Comparison of ENCODE assay signal across 21 cellular contexts in genomic region chr13:90201198-90201597, GRCh38.
DNase-seq lines count a peak whose midpoint lies in the region; ATAC-seq and TF ChIP-seq lines count a peak whose summit lies in the region.
"Had no signal": no experiment of that assay in that cellular context is flagged by ENCODE, and none has a peak within 500 bp of the region (broad histone marks: within the 10 kb centered on the region; RNA-seq: fewer than 3 reads in every experiment).

No MANE protein-coding gene starts in this region.

- CTCF ChIA-PET in PC-3 (lab: Charles Lee): no interaction called here
- CTCF ChIA-PET in HEK293T (lab: Yijun Ruan, JAX): no interaction called here

- WGBS in mesodermal cell (ENCODE audit: insufficient coverage in 2 of 2), 2 experiments: 60 to 83% methylated on average over 1 of the region's 1 CpG

- H3K9me3 ChIP-seq in PC-3 (ENCODE audit: low read length): no peaks in the 10 kb centered on the region
- no peaks in the 10 kb centered on the region for H3K9me3 ChIP-seq in mesodermal cell (ENCODE audit: control insufficient read depth, low read length)
- H3K9me3 ChIP-seq: left lung, sigmoid colon, stomach, upper lobe of right lung had no signal

- no peak overlapping the region for H3K9ac ChIP-seq in PC-3 (ENCODE audit: low read length)

- no peaks in the 10 kb centered on the region for H3K4me1 ChIP-seq in PC-3 (ENCODE audit: insufficient read depth, low read length)
- no peaks in the 10 kb centered on the region for H3K4me1 ChIP-seq in mesodermal cell (ENCODE audit: control insufficient read depth, insufficient read depth, low read length, poor library complexity, severe bottlenecking)
- H3K4me1 ChIP-seq: left lung, stomach, upper lobe of right lung had no signal

- intact Hi-C loops in PC-3 (cut with micrococcal nuclease): no loop called here

- TF ChIP-seq CTCF in PC-3 (conservative IDR thresholded peaks at IDR 0.05; ENCODE audit: low read depth, low read length): no peak
- no peak for TF ChIP-seq CTCF in fibroblast of mammary gland (conservative IDR thresholded peaks at IDR 0.05; ENCODE audit: control insufficient read depth, insufficient read depth, low read depth, low read length)
- TF ChIP-seq CTCF in GM10266 (IDR thresholded peaks at IDR 0.05; ENCODE audit: control insufficient read depth, insufficient read depth, low read depth, missing control alignments): no peak

- no peak overlapping the region for H2AFZ ChIP-seq in PC-3 (ENCODE audit: low read length)

- H3K36me3 ChIP-seq in PC-3 (ENCODE audit: low read depth, low read length) (no peaks in the 10 kb centered on the region), mesodermal cell (ENCODE audit: control insufficient read depth, insufficient read depth, low read length) (no peaks in the 10 kb centered on the region)
- H3K36me3 ChIP-seq: left lung, sigmoid colon, stomach, upper lobe of right lung had no signal

- H3K27me3 ChIP-seq in PC-3 (ENCODE audit: low read length): no peaks in the 10 kb centered on the region
- H3K27me3 ChIP-seq: left lung, sigmoid colon, stomach, upper lobe of right lung had no signal

- H3K9me2 ChIP-seq in PC-3 (replicated peaks; ENCODE audit: low read length): no peaks in the 10 kb centered on the region

- DNase-seq in EL (peak; percentile 56), PC-3 (peak; percentile 2), fibroblast of mammary gland (ENCODE audit: low read depth) (peak; percentile 73), NCI-H2029 treated with DMSO at 0.1 percent for 48 hours (lab: John Stamatoyannopoulos, UW) (no peak), HEK293T (ENCODE audit: extremely low spot score) (no peak), GM10266 (ENCODE audit: extremely low spot score) (no peak), Ammon's horn (ENCODE audit: low spot score) (no peak)
- DNase-seq: activated CD4-positive, alpha-beta T cell treated with anti-CD3 and anti-CD28 coated beads for 1 hour; activated CD8-positive, alpha-beta memory T cell treated with anti-CD3 and anti-CD28 coated beads, Interleukin-2, amount 10 ng/mL, durations not matched to agents 7 days and 5 days; CD8-positive, alpha-beta T cell; cerebellar nuclear complex; effector memory CD8-positive, alpha-beta T cell; KG1; left lung; NCI-H1092 treated with DMSO at 0.1 percent for 48 hours; NCI-H748 treated with DMSO at 0.1 percent for 48 hours; sigmoid colon; stomach; upper lobe of right lung had no signal

- H3K4me3 ChIP-seq in PC-3 (ENCODE audit: low read length) (no peak overlapping the region), fibroblast of mammary gland (ENCODE audit: control insufficient read depth, low read depth, low read length) (no peak overlapping the region), mesodermal cell (ENCODE audit: extremely low read depth, insufficient read depth, low read length, poor library complexity, severe bottlenecking) (no peak overlapping the region)
- H3K4me3 ChIP-seq: left lung, sigmoid colon, SK-N-MC, stomach, upper lobe of right lung had no signal

- H3K79me2 ChIP-seq in PC-3 (ENCODE audit: low read length): no peaks in the 10 kb centered on the region

- H3K4me2 ChIP-seq in PC-3 (ENCODE audit: low read length): no peak overlapping the region

- ATAC-seq in PC-3: peak; percentile 31; the same call in 1 of the 2 replicates
- ATAC-seq: activated CD8-positive, alpha-beta memory T cell treated with anti-CD3 and anti-CD28 coated beads, Interleukin-2, amount 10 ng/mL, durations not matched to agents 7 days and 5 days; CD8-positive, alpha-beta T cell; effector memory CD8-positive, alpha-beta T cell; upper lobe of right lung had no signal

- H4K20me1 ChIP-seq in PC-3 (ENCODE audit: low read length): no peaks in the 10 kb centered on the region

- no TSS peak for BruUV-seq in PC-3 (replicated peaks; lab: Mats Ljungman, UMichigan)

- POLR2A ChIA-PET in PC-3 (lab: Charles Lee; ENCODE audit: unreplicated experiment): no interaction called here
- POLR2A ChIA-PET in HEK293T (lab: Yijun Ruan, JAX): no interaction called here

- H3F3A ChIP-seq in PC-3 (ENCODE audit: low read length, unreplicated experiment): no peaks in the 10 kb centered on the region

- H3K27ac ChIP-seq in PC-3 (ENCODE audit: low read length): no peak overlapping the region
- H3K27ac ChIP-seq in mesodermal cell (ENCODE audit: low read depth, low read length, severe bottlenecking): peak overlapping the region; percentile 7
- H3K27ac ChIP-seq: left lung, SK-N-MC, stomach, upper lobe of right lung had no signal

TF ChIP-seq in HEK293T, 16 proteins besides CTCF, POLR2A, EP300 and RAD21:
- TF ChIP-seq ELF4 (IDR thresholded peaks at IDR 0.05) (no peak), TARDBP (IDR thresholded peaks at IDR 0.05) (no peak), PKNOX1 (IDR thresholded peaks at IDR 0.05) (no peak), L3MBTL2 (conservative IDR thresholded peaks at IDR 0.05) (no peak), FOXA1 (IDR thresholded peaks at IDR 0.05) (no peak), ZNF384 (IDR thresholded peaks at IDR 0.05) (no peak), SUZ12 (IDR thresholded peaks at IDR 0.05) (no peak), FOXK2 (IDR thresholded peaks at IDR 0.05) (no peak), NFRKB (IDR thresholded peaks at IDR 0.05) (no peak), ARNT (IDR thresholded peaks at IDR 0.05) (no peak), FOXM1 (IDR thresholded peaks at IDR 0.05; ENCODE audit: borderline replicate concordance) (no peak), HDGF (IDR thresholded peaks at IDR 0.05; ENCODE audit: borderline replicate concordance) (no peak), CTBP1 (IDR thresholded peaks at IDR 0.05; ENCODE audit: borderline replicate concordance) (no peak), LEF1 (IDR thresholded peaks at IDR 0.05; ENCODE audit: borderline replicate concordance) (no peak), SP1 (IDR thresholded peaks at IDR 0.05) (no peak), BHLHE40 (IDR thresholded peaks at IDR 0.05; ENCODE audit: borderline replicate concordance) (no peak)

Comparison
In these comparisons a context has a peak if more than half of its experiments do, and no peak if none do; other contexts are left out.
1. DNase-seq: peak in EL (single experiment), PC-3 (single experiment) and fibroblast of mammary gland (single experiment); none in NCI-H2029 treated with DMSO at 0.1 percent for 48 hours (single experiment), HEK293T (single experiment), GM10266 (single experiment) and Ammon's horn (single experiment).